34 cellular contexts compared by ENCODE assay signal in the genomic region with DNA sequence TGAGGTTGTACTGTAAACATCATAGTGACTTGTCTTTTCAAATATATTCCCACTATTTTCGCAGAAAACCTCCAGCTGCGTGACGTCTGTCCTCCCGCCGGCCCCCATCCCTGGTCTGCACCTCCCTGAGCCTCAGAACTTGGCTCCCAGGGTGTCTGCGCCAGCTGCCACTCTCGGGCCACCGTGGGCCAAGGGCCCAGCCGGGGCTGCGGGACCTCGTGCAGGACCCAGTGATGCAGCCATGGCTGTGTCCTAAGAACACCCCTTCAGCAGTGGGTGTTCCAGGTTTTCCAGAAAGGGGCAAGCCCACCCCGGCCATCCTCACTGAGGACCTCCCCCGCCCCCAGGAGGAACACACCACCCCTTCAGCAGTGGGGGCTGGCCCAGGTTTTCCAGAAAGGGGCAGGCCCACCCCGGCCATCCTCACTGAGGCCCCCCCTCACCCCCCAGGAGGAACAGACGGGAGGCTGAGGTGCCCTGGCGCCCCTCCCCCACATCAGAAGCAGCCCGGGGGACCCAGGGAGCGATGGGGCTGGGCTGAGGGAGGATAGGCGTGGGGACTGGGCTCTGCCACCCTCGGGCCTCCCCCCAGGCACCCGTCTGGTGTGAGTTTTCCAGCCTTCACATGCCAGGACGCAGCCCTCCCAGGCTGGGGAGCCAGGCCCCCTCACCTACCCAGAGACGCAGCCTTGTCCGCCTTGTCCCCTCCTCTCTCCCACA.
"Had no signal": no experiment of that assay in that cellular context is flagged by ENCODE, and none has a peak within 500 bp of the region (broad histone marks: within the 10 kb centered on the region; RNA-seq: fewer than 3 reads in every experiment).

No MANE protein-coding gene starts in this region.

- H3K4me3 ChIP-seq: ascending aorta, esophagus muscularis mucosa, gastrocnemius medialis, heart left ventricle had no signal

- H3K9me3 ChIP-seq: ascending aorta, esophagus muscularis mucosa, gastrocnemius medialis, heart left ventricle had no signal

- H3K36me3 Mint-ChIP-seq: activated CD4-positive, alpha-beta memory T cell treated with anti-CD3 and anti-CD28 coated beads for 36 hours; activated naive CD4-positive, alpha-beta T cell treated with anti-CD3 and anti-CD28 coated beads, Interleukin-2, amount 10 ng/mL, durations not matched to agents 7 days and 5 days; activated naive CD4-positive, alpha-beta T cell treated with anti-CD3 and anti-CD28 coated beads, Interleukin-2, amount 50 U/mL, for 72 hours; activated naive CD8-positive, alpha-beta T cell treated with anti-CD3 and anti-CD28 coated beads, Interleukin-2, amount 10 ng/mL, durations not matched to agents 7 days and 5 days; brain had no signal

- H3K4me3 Mint-ChIP-seq: activated B cell treated with CpG ODN at 0.5 μM for 24 hours; activated CD4-positive, alpha-beta memory T cell treated with anti-CD3 and anti-CD28 coated beads for 36 hours; activated CD4-positive, alpha-beta T cell treated with anti-CD3 and anti-CD28 coated beads for 36 hours; activated CD4-positive, alpha-beta T cell treated with anti-CD3 and anti-CD28 coated beads, Interleukin-2, amount 10 ng/mL, durations not matched to agents 24 days and 14 days; activated naive CD4-positive, alpha-beta T cell treated with anti-CD3 and anti-CD28 coated beads, Interleukin-2, amount 10 ng/mL, durations not matched to agents 7 days and 5 days; activated naive CD8-positive, alpha-beta T cell treated with anti-CD3 and anti-CD28 coated beads, Interleukin-2, amount 10 ng/mL, durations not matched to agents 7 days and 5 days; activated T-cell treated with anti-CD3 and anti-CD28 coated beads, Interleukin-2, amount 50 U/mL, for 24 hours; activated T-cell treated with anti-CD3 and anti-CD28 coated beads, Interleukin-2, amount 50 U/mL, for 72 hours; brain; central memory CD8-positive, alpha-beta T cell; effector memory CD8-positive, alpha-beta T cell; T-helper 17 cell; T-helper 2 cell treated with Interferon-gamma antibody and Interleukin-4, amounts not matched to agents 5 μg/mL and 100 μg/mL, for 36 hours had no signal

- H3K27me3 ChIP-seq: ascending aorta, gastrocnemius medialis had no signal

- H3K4me1 ChIP-seq: foreskin keratinocyte, gastrocnemius medialis had no signal

- FAIRE-seq: bronchial epithelial cell, colon had no signal

- H3K9me3 Mint-ChIP-seq: activated B cell treated with CpG ODN at 0.5 μM for 24 hours; activated CD4-positive, alpha-beta memory T cell treated with anti-CD3 and anti-CD28 coated beads for 36 hours; activated CD4-positive, alpha-beta T cell treated with anti-CD3 and anti-CD28 coated beads, Interleukin-2, amount 10 ng/mL, durations not matched to agents 24 days and 14 days; activated naive CD4-positive, alpha-beta T cell treated with anti-CD3 and anti-CD28 coated beads, Interleukin-2, amount 10 ng/mL, durations not matched to agents 7 days and 5 days; activated naive CD4-positive, alpha-beta T cell treated with anti-CD3 and anti-CD28 coated beads, Interleukin-2, amount 50 U/mL, for 72 hours; activated naive CD8-positive, alpha-beta T cell treated with anti-CD3 and anti-CD28 coated beads, Interleukin-2, amount 10 ng/mL, durations not matched to agents 7 days and 5 days; activated T-cell treated with anti-CD3 and anti-CD28 coated beads, Interleukin-2, amount 50 U/mL, for 24 hours; activated T-cell treated with anti-CD3 and anti-CD28 coated beads, Interleukin-2, amount 50 U/mL, for 72 hours; brain; central memory CD8-positive, alpha-beta T cell; effector memory CD8-positive, alpha-beta T cell; T-helper 2 cell treated with Interferon-gamma antibody and Interleukin-4, amounts not matched to agents 5 μg/mL and 100 μg/mL, for 36 hours had no signal

- H3K27ac ChIP-seq: ascending aorta, esophagus muscularis mucosa, foreskin keratinocyte, gastrocnemius medialis, heart left ventricle, WERI-Rb-1 had no signal

- H3K27ac Mint-ChIP-seq: activated B cell treated with CpG ODN at 0.5 μM for 24 hours; activated CD4-positive, alpha-beta memory T cell treated with anti-CD3 and anti-CD28 coated beads for 36 hours; activated CD4-positive, alpha-beta T cell treated with anti-CD3 and anti-CD28 coated beads for 36 hours; activated CD4-positive, alpha-beta T cell treated with anti-CD3 and anti-CD28 coated beads, Interleukin-2, amount 10 ng/mL, durations not matched to agents 24 days and 14 days; activated naive CD4-positive, alpha-beta T cell treated with anti-CD3 and anti-CD28 coated beads, Interleukin-2, amount 10 ng/mL, durations not matched to agents 7 days and 5 days; activated naive CD4-positive, alpha-beta T cell treated with anti-CD3 and anti-CD28 coated beads, Interleukin-2, amount 50 U/mL, for 72 hours; activated naive CD8-positive, alpha-beta T cell treated with anti-CD3 and anti-CD28 coated beads, Interleukin-2, amount 10 ng/mL, durations not matched to agents 7 days and 5 days; activated T-cell treated with anti-CD3 and anti-CD28 coated beads, Interleukin-2, amount 50 U/mL, for 24 hours; activated T-cell treated with anti-CD3 and anti-CD28 coated beads, Interleukin-2, amount 50 U/mL, for 72 hours; T-helper 17 cell; T-helper 2 cell treated with Interferon-gamma antibody and Interleukin-4, amounts not matched to agents 5 μg/mL and 100 μg/mL, for 36 hours had no signal

- H3K36me3 ChIP-seq: ascending aorta, esophagus muscularis mucosa, gastrocnemius medialis, heart left ventricle, WERI-Rb-1 had no signal

- ATAC-seq: activated CD4-positive, alpha-beta T cell treated with anti-CD3 and anti-CD28 coated beads for 36 hours; activated CD4-positive, CD25-positive, alpha-beta regulatory T cell treated with anti-CD3 and anti-CD28 coated beads, Interleukin-2, amount 50 U/mL, for 24 hours; activated naive CD4-positive, alpha-beta T cell treated with anti-CD3 and anti-CD28 coated beads, Interleukin-2, amount 50 U/mL, for 72 hours; activated T-cell treated with anti-CD3 and anti-CD28 coated beads, Interleukin-2, amount 50 U/mL, for 72 hours; effector memory CD8-positive, alpha-beta T cell; foreskin keratinocyte; gastrocnemius medialis; heart left ventricle; T-helper 17 cell had no signal

- DNase-seq: activated B cell treated with CpG ODN at 0.5 μM for 24 hours; activated CD4-positive, alpha-beta memory T cell treated with anti-CD3 and anti-CD28 coated beads for 36 hours; activated CD4-positive, alpha-beta T cell treated with anti-CD3 and anti-CD28 coated beads for 36 hours; activated CD4-positive, alpha-beta T cell treated with anti-CD3 and anti-CD28 coated beads, Interleukin-2, amount 10 ng/mL, durations not matched to agents 24 days and 14 days; activated CD8-positive, alpha-beta memory T cell treated with anti-CD3 and anti-CD28 coated beads, Interleukin-2, amount 50 U/mL, for 48 hours; activated gamma-delta T cell; activated naive CD4-positive, alpha-beta T cell; activated naive CD4-positive, alpha-beta T cell treated with anti-CD3 and anti-CD28 coated beads, Interleukin-2, amount 10 ng/mL, durations not matched to agents 7 days and 5 days; activated naive CD8-positive, alpha-beta T cell treated with anti-CD3 and anti-CD28 coated beads, Interleukin-2, amount 10 ng/mL, durations not matched to agents 7 days and 5 days; activated T-cell treated with anti-CD3 and anti-CD28 coated beads for 4 hours; activated T-cell treated with anti-CD3 and anti-CD28 coated beads, Interleukin-2, amount 50 U/mL, for 24 hours; activated T-cell treated with anti-CD3 and anti-CD28 coated beads, Interleukin-2, amount 50 U/mL, for 72 hours; cortex of kidney; dermis blood vessel endothelial cell; effector CD4-positive, alpha-beta T cell; effector memory CD8-positive, alpha-beta T cell; erythroblast; foreskin keratinocyte; gastrocnemius medialis; glutamatergic neuron; heart left ventricle; T-helper 1 cell; T-helper 17 cell; T1000; WERI-Rb-1 had no signal
